8 cellular contexts compared by ENCODE assay signal in the genomic region with DNA sequence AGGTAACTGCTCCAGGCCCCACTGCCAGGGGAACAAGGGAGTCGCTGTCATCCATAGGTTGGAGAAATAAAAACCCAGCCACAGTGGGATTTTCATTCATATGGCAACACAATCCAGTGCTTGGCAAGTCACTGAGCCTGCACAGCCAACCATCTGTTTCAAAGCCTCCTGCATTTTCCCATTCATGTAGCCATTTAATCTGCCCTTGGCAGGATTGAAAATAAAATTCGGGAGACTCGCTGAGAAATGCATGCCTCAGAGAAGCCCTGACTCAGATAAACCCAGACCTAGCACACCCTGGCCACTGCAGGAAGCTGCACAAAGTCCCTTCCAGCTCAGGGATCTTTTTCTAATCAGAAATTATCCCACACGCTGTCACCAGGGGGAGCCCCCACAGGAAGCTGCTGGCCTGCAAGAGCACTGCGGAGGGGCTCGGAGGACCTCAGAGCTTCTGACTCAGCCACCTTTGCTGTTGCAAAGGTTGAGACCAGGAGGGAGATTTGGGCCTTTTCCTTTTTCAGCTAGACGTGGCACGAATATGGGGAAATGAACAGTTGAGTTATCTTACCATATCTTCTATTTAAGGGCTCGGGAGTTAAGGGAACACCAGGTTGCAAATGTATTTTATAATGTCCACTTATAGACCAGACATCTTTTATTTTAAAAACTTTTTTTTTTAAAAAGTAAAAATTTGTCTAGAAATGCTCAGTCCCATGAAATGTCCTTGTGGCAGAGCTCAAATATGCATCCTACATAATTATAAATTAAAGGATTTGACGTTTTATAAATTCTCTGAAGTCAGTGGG.
DNase-seq lines count a peak whose midpoint lies in the region; ATAC-seq and TF ChIP-seq lines count a peak whose summit lies in the region.

No MANE protein-coding gene starts in this region.

- H3K27me3 Mint-ChIP-seq in activated CD8-positive, alpha-beta memory T cell treated with anti-CD3 and anti-CD28 coated beads, Interleukin-2, amount 10 ng/mL, durations not matched to agents 7 days and 5 days, result peaks cover 9% of the 10 kb centered on the region
- peaks cover under 1 to 10% of the 10 kb centered on the region in 2 donors for H3K27me3 Mint-ChIP-seq in natural killer cell (ENCODE audit: low read depth in 2 of 2)

- TF ChIP-seq CTCF in epithelial cell of esophagus (IDR thresholded peaks at IDR 0.05; ENCODE audit: insufficient read depth, low read depth, low read length, missing control alignments) (peak; percentile 87), natural killer cell (IDR thresholded peaks at IDR 0.05) (peak; percentile 71)

- intact Hi-C loops in natural killer cell (cut with micrococcal nuclease), result no loop called here

- no peak overlapping the region for H3K4me3 Mint-ChIP-seq in activated CD8-positive, alpha-beta memory T cell treated with anti-CD3 and anti-CD28 coated beads, Interleukin-2, amount 10 ng/mL, durations not matched to agents 7 days and 5 days
- no peak overlapping the region for H3K4me3 Mint-ChIP-seq in natural killer cell

- ATAC-seq in GM19351 (IDR thresholded peaks at IDR 0.05; ENCODE audit: unreplicated experiment) (peak; percentile 96), HG03432 (IDR thresholded peaks at IDR 0.05; ENCODE audit: unreplicated experiment) (peak; percentile 92), natural killer cell (peak; percentile 81 to 94 (median 82))
- peak; percentile 89 for ATAC-seq in activated CD8-positive, alpha-beta memory T cell treated with anti-CD3 and anti-CD28 coated beads, Interleukin-2, amount 10 ng/mL, durations not matched to agents 7 days and 5 days

- no peak overlapping the region for H3K27ac Mint-ChIP-seq in activated CD8-positive, alpha-beta memory T cell treated with anti-CD3 and anti-CD28 coated beads, Interleukin-2, amount 10 ng/mL, durations not matched to agents 7 days and 5 days
- H3K27ac Mint-ChIP-seq in natural killer cell, result no peak overlapping the region

- DNase-seq in COLO829 (ENCODE audit: low spot score) (peak; percentile 77), NOMO-1 (lab: John Stamatoyannopoulos, UW; ENCODE audit: unreplicated experiment in 2 of 2) (peak; percentile 78 to 80), epithelial cell of esophagus (ENCODE audit: low read depth) (peak; percentile 61), natural killer cell (peak; percentile 23)
- peak; percentile 77 for DNase-seq in activated CD8-positive, alpha-beta memory T cell treated with anti-CD3 and anti-CD28 coated beads, Interleukin-2, amount 10 ng/mL, durations not matched to agents 7 days and 5 days
- peak; percentile 1 to 56 (median 8) for DNase-seq in stimulated activated naive CD4-positive, alpha-beta T cell (lab: John Stamatoyannopoulos, UW)

- H3K36me3 Mint-ChIP-seq in activated CD8-positive, alpha-beta memory T cell treated with anti-CD3 and anti-CD28 coated beads, Interleukin-2, amount 10 ng/mL, durations not matched to agents 7 days and 5 days, result no peaks in the 10 kb centered on the region
- no peaks in the 10 kb centered on the region for H3K36me3 Mint-ChIP-seq in natural killer cell

- no peaks in the 10 kb centered on the region for H3K9me3 Mint-ChIP-seq in activated CD8-positive, alpha-beta memory T cell treated with anti-CD3 and anti-CD28 coated beads, Interleukin-2, amount 10 ng/mL, durations not matched to agents 7 days and 5 days (ENCODE audit: low read depth)
- no peaks in the 10 kb centered on the region for H3K9me3 Mint-ChIP-seq in natural killer cell

- no peak overlapping the region for H3K4me3 ChIP-seq in epithelial cell of esophagus (ENCODE audit: low read length)

- peaks cover 4% of the 10 kb centered on the region for H3K4me1 Mint-ChIP-seq in activated CD8-positive, alpha-beta memory T cell treated with anti-CD3 and anti-CD28 coated beads, Interleukin-2, amount 10 ng/mL, durations not matched to agents 7 days and 5 days
- H3K4me1 Mint-ChIP-seq in natural killer cell, result peaks cover 5% of the 10 kb centered on the region in 2 donors

- CTCF ChIA-PET in activated CD8-positive, alpha-beta memory T cell treated with anti-CD3 and anti-CD28 coated beads, Interleukin-2, amount 10 ng/mL, durations not matched to agents 7 days and 5 days (lab: Charles Lee), result interaction anchor here (0.7 to 2.9 kb wide), 14 partner anchors 8 to 921 kb away, joined by 3 to 12 read pairs (median 4); no protein-coding TSS in a partner anchor

Comparison
In these comparisons a context has a peak if more than half of its experiments do, and no peak if none do; other contexts are left out.
1. DNase-seq: peak in every context shown above with its lines; median percentile 79 in NOMO-1; 77 in COLO829; 77 in activated CD8-positive, alpha-beta memory T cell treated with anti-CD3 and anti-CD28 coated beads, Interleukin-2, amount 10 ng/mL, durations not matched to agents 7 days and 5 days; 61 in epithelial cell of esophagus; 23 in natural killer cell; 8 in stimulated activated naive CD4-positive, alpha-beta T cell.